8 cellular contexts compared by ENCODE assay signal in the genomic region with DNA sequence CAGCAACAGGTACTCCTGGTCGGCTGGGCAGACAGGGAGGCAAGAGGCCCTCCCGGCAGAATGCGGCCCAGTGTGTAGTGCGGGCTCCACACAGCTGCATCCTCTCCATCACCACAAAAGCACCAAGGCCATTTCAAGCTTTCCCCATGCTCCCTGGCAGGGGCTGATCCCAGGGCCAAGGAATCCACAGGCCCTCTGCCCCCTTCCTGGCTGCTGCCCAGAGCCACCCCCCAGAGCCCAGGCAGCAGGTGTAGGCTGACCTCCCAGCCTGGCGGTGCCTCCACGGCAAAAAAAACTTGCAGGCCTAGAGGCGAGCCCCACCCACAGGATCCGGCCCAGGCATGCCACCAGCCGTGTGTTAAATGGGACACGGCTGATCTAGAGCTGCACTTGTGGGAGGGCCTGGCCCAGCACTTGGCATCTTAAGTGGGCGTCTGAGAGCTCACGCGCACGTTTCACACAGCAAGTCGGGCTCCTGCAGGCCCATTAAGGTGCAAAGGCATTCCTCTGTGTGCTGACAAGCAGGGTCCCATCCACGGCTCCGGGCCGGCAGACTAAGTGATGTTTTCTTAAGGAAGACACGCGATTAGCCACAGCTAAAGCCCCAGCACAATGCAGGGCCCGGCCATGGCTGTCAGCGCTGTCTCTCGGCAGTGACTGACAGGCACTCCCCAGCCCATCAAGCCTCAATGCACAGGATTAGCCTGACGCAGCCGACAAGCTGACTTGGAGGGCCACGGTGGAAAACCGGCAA. TPM values are rescaled to one million over a fixed set of nuclear protein-coding genes. Genes with fewer than 3 reads are reported as not detected.
DNase-seq lines count a peak whose midpoint lies in the region; ATAC-seq and TF ChIP-seq lines count a peak whose summit lies in the region.

No MANE protein-coding gene starts in this region.

- no peaks in the 10 kb centered on the region for H3K27me3 ChIP-seq in upper lobe of left lung

- no peak overlapping the region for H3K4me3 ChIP-seq in upper lobe of left lung

- H3K27me3 Mint-ChIP-seq in natural killer cell treated with Interleukin-12 subunit alpha and Interleukin-12 subunit beta and Interleukin-15 and Interleukin-18, amount 100 ng/mL, for 72 hours: no peaks in the 10 kb centered on the region
- H3K27me3 Mint-ChIP-seq in natural killer cell (ENCODE audit: low read depth in 2 of 2): no peaks in the 10 kb centered on the region

- 60 to 73% methylated on average over 23 to 25 of the region's 27 CpGs for WGBS in upper lobe of left lung, 2 donors

- DNase-seq in natural killer cell treated with Interleukin-12 subunit alpha and Interleukin-12 subunit beta and Interleukin-15 and Interleukin-18, amount 100 ng/mL, for 72 hours (ENCODE audit: low spot score): peak; percentile 56
- DNase-seq in natural killer cell (no peak), islet precursor cell (peak; percentile 77), upper lobe of left lung (peak; percentile 84 to 88), HuH-7.5 (ENCODE audit: low spot score) (no peak), globus pallidus (ENCODE audit: low spot score) (no peak)
- DNase-seq in activated T-cell treated with anti-CD3 and anti-CD28 coated beads, Interleukin-2, amount 50 U/mL, for 48 hours: peak; percentile 56 to 58

- no peaks in the 10 kb centered on the region for H3K36me3 Mint-ChIP-seq in natural killer cell treated with Interleukin-12 subunit alpha and Interleukin-12 subunit beta and Interleukin-15 and Interleukin-18, amount 100 ng/mL, for 72 hours
- no peaks in the 10 kb centered on the region for H3K36me3 Mint-ChIP-seq in natural killer cell

- intact Hi-C loops in natural killer cell (cut with micrococcal nuclease): no loop called here

- H3K27ac Mint-ChIP-seq in natural killer cell treated with Interleukin-12 subunit alpha and Interleukin-12 subunit beta and Interleukin-15 and Interleukin-18, amount 100 ng/mL, for 72 hours: no peak overlapping the region
- H3K27ac Mint-ChIP-seq in natural killer cell: no peak overlapping the region

- TF ChIP-seq POLR2A in upper lobe of left lung (IDR thresholded peaks at IDR 0.05): no peak

- TF ChIP-seq EP300 in upper lobe of left lung (IDR thresholded peaks at IDR 0.05): no peak

- H3K9me3 Mint-ChIP-seq in natural killer cell treated with Interleukin-12 subunit alpha and Interleukin-12 subunit beta and Interleukin-15 and Interleukin-18, amount 100 ng/mL, for 72 hours: no peaks in the 10 kb centered on the region
- no peaks in the 10 kb centered on the region for H3K9me3 Mint-ChIP-seq in natural killer cell

- TF ChIP-seq CTCF in natural killer cell (IDR thresholded peaks at IDR 0.05) (no peak), upper lobe of left lung (IDR thresholded peaks at IDR 0.05) (peak in 1 of 6 experiments; percentile 12)

- H3K4me1 ChIP-seq in upper lobe of left lung: peaks cover 27 to 43% (median 29%) of the 10 kb centered on the region in 4 donors

- ATAC-seq in natural killer cell treated with Interleukin-12 subunit alpha and Interleukin-12 subunit beta and Interleukin-15 and Interleukin-18, amount 100 ng/mL, for 72 hours: no peak
- ATAC-seq in natural killer cell (no peak), upper lobe of left lung (ENCODE audit: low FRiP score in 2 of 2) (peak; percentile 32 to 83), GM21528 (IDR thresholded peaks at IDR 0.05; ENCODE audit: low FRiP score, unreplicated experiment) (no peak)

- H3K36me3 ChIP-seq in upper lobe of left lung: peaks cover 0 to 10% (median 0%) of the 10 kb centered on the region in 4 donors

- no peak overlapping the region for H3K4me3 Mint-ChIP-seq in natural killer cell treated with Interleukin-12 subunit alpha and Interleukin-12 subunit beta and Interleukin-15 and Interleukin-18, amount 100 ng/mL, for 72 hours
- no peak overlapping the region for H3K4me3 Mint-ChIP-seq in natural killer cell

- no peaks in the 10 kb centered on the region for H3K4me1 Mint-ChIP-seq in natural killer cell treated with Interleukin-12 subunit alpha and Interleukin-12 subunit beta and Interleukin-15 and Interleukin-18, amount 100 ng/mL, for 72 hours (ENCODE audit: low read depth in 2 of 2)
- H3K4me1 Mint-ChIP-seq in natural killer cell: no peaks in the 10 kb centered on the region

- H3K9me3 ChIP-seq in upper lobe of left lung: no peaks in the 10 kb centered on the region

- peak overlapping the region in 3 of 4 donors; percentile 32 to 47 (median 42) for H3K27ac ChIP-seq in upper lobe of left lung

RNA-seq across cellular contexts. Expression of a gene that starts 19.8 kb away (rescaled TPM):
- 10 to 100 TPM in 1 of 2 donors, 1 to 10 TPM in 1; 9.7 to 17.9 TPM for total RNA-seq in natural killer cell treated with Interleukin-12 subunit alpha and Interleukin-12 subunit beta and Interleukin-15 and Interleukin-18, amount 100 ng/mL, for 72 hours
- total RNA-seq in natural killer cell (1 to 10 TPM; 5.1 to 5.3 (median 5.3) TPM), upper lobe of left lung (10 to 100 TPM in 1 of 6 donors, 1 to 10 TPM in 4, under 1 TPM in 1; 0.78 to 11.1 (median 6.8) TPM)

RNA-seq across cellular contexts. Expression of a gene that starts 19.8 kb away (rescaled TPM):
- total RNA-seq in natural killer cell treated with Interleukin-12 subunit alpha and Interleukin-12 subunit beta and Interleukin-15 and Interleukin-18, amount 100 ng/mL, for 72 hours: 10 to 100 TPM; 11.2 to 26.3 TPM
- total RNA-seq in natural killer cell (10 to 100 TPM in 2 of 3 donors, 1 to 10 TPM in 1; 6.4 to 12.5 (median 11.7) TPM), upper lobe of left lung (10 to 100 TPM; 16.4 to 27.4 (median 24.1) TPM)

Comparison
In these comparisons a context has a peak if more than half of its experiments do, and no peak if none do; other contexts are left out.
1. DNase-seq: peak in natural killer cell treated with Interleukin-12 subunit alpha and Interleukin-12 subunit beta and Interleukin-15 and Interleukin-18, amount 100 ng/mL, for 72 hours (single experiment), activated T-cell treated with anti-CD3 and anti-CD28 coated beads, Interleukin-2, amount 50 U/mL, for 48 hours (2 of 2), islet precursor cell (single experiment) and upper lobe of left lung (2 of 2); none in natural killer cell (single experiment), HuH-7.5 (single experiment) and globus pallidus (single experiment).
2. ATAC-seq: peak in upper lobe of left lung (2 of 2); none in natural killer cell treated with Interleukin-12 subunit alpha and Interleukin-12 subunit beta and Interleukin-15 and Interleukin-18, amount 100 ng/mL, for 72 hours (0 of 2), natural killer cell (0 of 3) and GM21528 (single experiment).